Comparison of ENCODE assay signal across 7 cellular contexts in genomic region chr19:2164020-2164988, GRCh38. TPM values are rescaled to one million over a fixed set of nuclear protein-coding genes. Genes with fewer than 3 reads are reported as not detected.
DNase-seq lines count a peak whose midpoint lies in the region; ATAC-seq and TF ChIP-seq lines count a peak whose summit lies in the region.

No MANE protein-coding gene starts in this region.

- H3K27ac ChIP-seq in gastroesophageal sphincter (peak overlapping the region; percentile 80 to 100 (median 98)), parathyroid adenoma (peak overlapping the region; percentile 71)

- H3K79me2 ChIP-seq in parathyroid adenoma, result peaks cover 12% of the 10 kb centered on the region

- H3K27me3 ChIP-seq in gastroesophageal sphincter (no peaks in the 10 kb centered on the region), parathyroid adenoma (ENCODE audit: control insufficient read depth, insufficient read depth, low read length) (no peaks in the 10 kb centered on the region)

- H3K4me2 ChIP-seq in parathyroid adenoma (ENCODE audit: low read length), result peak overlapping the region; percentile 88

- peak; percentile 36 for DNase-seq in activated T-cell treated with anti-CD3 and anti-CD28 coated beads for 48 hours (ENCODE audit: low read depth)

- H3K9me3 ChIP-seq in gastroesophageal sphincter (no peaks in the 10 kb centered on the region), parathyroid adenoma (ENCODE audit: control insufficient read depth, low read length) (no peaks in the 10 kb centered on the region)

- TF ChIP-seq EP300 in gastroesophageal sphincter (IDR thresholded peaks at IDR 0.05), result no peak

- no peak overlapping the region for H3K9ac ChIP-seq in parathyroid adenoma

- H3K4me1 ChIP-seq in gastroesophageal sphincter, result peaks cover 7 to 57% (median 28%) of the 10 kb centered on the region in 3 donors
- peaks cover 12% of the 10 kb centered on the region for H3K4me1 ChIP-seq in parathyroid adenoma

- H3K4me3 ChIP-seq in gastroesophageal sphincter (peak overlapping the region; percentile 55 to 96), parathyroid adenoma (ENCODE audit: low read depth, low read length) (peak overlapping the region; percentile 71)

- no peak for TF ChIP-seq POLR2A in gastroesophageal sphincter (IDR thresholded peaks at IDR 0.05)

- ATAC-seq in GM19023 (IDR thresholded peaks at IDR 0.05; ENCODE audit: unreplicated experiment) (peak; percentile 5), HG03558 (IDR thresholded peaks at IDR 0.05; ENCODE audit: extremely low read depth, unreplicated experiment) (peak; percentile 4), gastroesophageal sphincter (peak; percentile 42), HG03439 (IDR thresholded peaks at IDR 0.05; ENCODE audit: unreplicated experiment) (no peak), GM21390 (IDR thresholded peaks at IDR 0.05; ENCODE audit: unreplicated experiment) (no peak)

- peak overlapping the region; percentile 68 for H2AFZ ChIP-seq in parathyroid adenoma

- H3K36me3 ChIP-seq in gastroesophageal sphincter (no peaks in the 10 kb centered on the region), parathyroid adenoma (ENCODE audit: control insufficient read depth, insufficient read depth, low read length) (no peaks in the 10 kb centered on the region)

- 0% methylated on average over 1 to 3 of the region's 95 CpGs for WGBS in gastroesophageal sphincter (ENCODE audit: low coverage in 1 of 2), 2 donors

- TF ChIP-seq CTCF in gastroesophageal sphincter (IDR thresholded peaks at IDR 0.05) (no peak), parathyroid adenoma (IDR thresholded peaks at IDR 0.05) (no peak)

RNA-seq across cellular contexts. Expression of gene DOT1L, which starts 0.6 kb away (rescaled TPM):
- total RNA-seq in gastroesophageal sphincter, result 10 to 100 TPM in 2 of 4 donors, 1 to 10 TPM in 2; 4.4 to 12.8 (median 10.2) TPM

RNA-seq across cellular contexts. Expression of gene AP3D1, which starts 12.9 kb away (rescaled TPM):
- total RNA-seq in gastroesophageal sphincter, result 100 to 1,000 TPM in 1 of 4 donors, 10 to 100 TPM in 3; 69.9 to 132 (median 73.8) TPM

Comparison
In these comparisons a context has a peak if more than half of its experiments do, and no peak if none do; other contexts are left out.
1. ATAC-seq: peak in GM19023 (single experiment), HG03558 (single experiment) and gastroesophageal sphincter (single experiment); none in HG03439 (single experiment) and GM21390 (single experiment).